9 cellular contexts compared by ENCODE assay signal in genomic region chr2:105590780-105591660, GRCh38.
"Had no signal": no experiment of that assay in that cellular context is flagged by ENCODE, and none has a peak within 500 bp of the region (broad histone marks: within the 10 kb centered on the region; RNA-seq: fewer than 3 reads in every experiment).

No MANE protein-coding gene starts in this region.

- DNase-seq: activated CD4-positive, alpha-beta T cell treated with anti-CD3 and anti-CD28 coated beads, Interleukin-2, amount 50 U/mL, for 48 hours; activated CD8-positive, alpha-beta memory T cell treated with anti-CD3 and anti-CD28 coated beads, Interleukin-2, amount 50 U/mL, for 48 hours; activated naive CD4-positive, alpha-beta T cell treated with anti-CD3 and anti-CD28 coated beads, Interleukin-2, amount 10 ng/mL, durations not matched to agents 7 days and 5 days; cortex of kidney; effector CD8-positive, alpha-beta T cell; foreskin melanocyte; mesendoderm; substantia nigra had no signal

- H3K4me1 Mint-ChIP-seq: activated naive CD4-positive, alpha-beta T cell treated with anti-CD3 and anti-CD28 coated beads, Interleukin-2, amount 10 ng/mL, durations not matched to agents 7 days and 5 days; central memory CD8-positive, alpha-beta T cell had no signal

- H3K4me3 Mint-ChIP-seq: activated naive CD4-positive, alpha-beta T cell treated with anti-CD3 and anti-CD28 coated beads, Interleukin-2, amount 10 ng/mL, durations not matched to agents 7 days and 5 days; central memory CD8-positive, alpha-beta T cell had no signal

- H3K27ac Mint-ChIP-seq: activated naive CD4-positive, alpha-beta T cell treated with anti-CD3 and anti-CD28 coated beads, Interleukin-2, amount 10 ng/mL, durations not matched to agents 7 days and 5 days had no signal

- H3K36me3 Mint-ChIP-seq: activated naive CD4-positive, alpha-beta T cell treated with anti-CD3 and anti-CD28 coated beads, Interleukin-2, amount 10 ng/mL, durations not matched to agents 7 days and 5 days had no signal

- H3K27me3 Mint-ChIP-seq: activated naive CD4-positive, alpha-beta T cell treated with anti-CD3 and anti-CD28 coated beads, Interleukin-2, amount 10 ng/mL, durations not matched to agents 7 days and 5 days; central memory CD8-positive, alpha-beta T cell had no signal
